In the genomic region with DNA sequence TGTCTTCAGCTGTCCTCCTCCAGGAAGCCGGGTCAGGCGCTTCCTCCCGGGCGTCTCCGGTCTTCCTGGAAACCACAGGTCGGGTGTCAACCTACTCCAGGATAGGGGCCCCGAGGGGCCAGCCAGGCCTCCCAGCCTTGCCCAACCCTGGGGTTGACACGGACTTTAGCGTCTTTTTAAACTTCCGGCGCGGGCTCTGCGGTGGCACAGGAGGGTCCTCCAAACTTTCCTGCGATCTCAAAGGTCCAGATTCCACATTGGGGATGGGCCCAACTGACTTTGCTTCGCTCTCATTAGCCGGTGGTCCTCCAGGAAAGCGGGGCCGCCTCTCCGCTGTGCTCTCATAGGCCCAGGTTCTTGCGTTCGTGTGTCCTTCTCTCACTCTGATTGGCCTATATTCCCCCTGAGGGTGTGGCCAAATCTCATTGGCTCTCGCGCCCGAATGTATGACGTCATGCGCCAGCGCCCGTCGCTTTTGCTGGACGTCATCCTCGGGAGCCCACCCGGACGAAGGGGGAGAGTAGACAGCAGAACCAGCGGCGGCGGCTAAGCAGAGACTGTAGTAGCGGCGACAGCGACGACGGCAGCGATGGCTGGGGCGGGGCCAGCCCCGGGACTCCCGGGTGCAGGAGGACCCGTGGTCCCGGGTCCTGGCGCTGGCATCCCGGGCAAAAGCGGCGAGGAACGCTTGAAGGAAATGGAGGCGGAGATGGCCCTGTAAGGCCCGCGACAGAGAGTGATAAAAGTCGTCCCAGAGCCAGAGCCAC, we compare ENCODE assay signal across 8 cellular contexts. TPM values are rescaled to one million over a fixed set of nuclear protein-coding genes. Genes with fewer than 3 reads are reported as not detected.
DNase-seq lines count a peak whose midpoint lies in the region; ATAC-seq, FAIRE-seq and TF ChIP-seq lines count a peak whose summit lies in the region.

A gene with protein sequence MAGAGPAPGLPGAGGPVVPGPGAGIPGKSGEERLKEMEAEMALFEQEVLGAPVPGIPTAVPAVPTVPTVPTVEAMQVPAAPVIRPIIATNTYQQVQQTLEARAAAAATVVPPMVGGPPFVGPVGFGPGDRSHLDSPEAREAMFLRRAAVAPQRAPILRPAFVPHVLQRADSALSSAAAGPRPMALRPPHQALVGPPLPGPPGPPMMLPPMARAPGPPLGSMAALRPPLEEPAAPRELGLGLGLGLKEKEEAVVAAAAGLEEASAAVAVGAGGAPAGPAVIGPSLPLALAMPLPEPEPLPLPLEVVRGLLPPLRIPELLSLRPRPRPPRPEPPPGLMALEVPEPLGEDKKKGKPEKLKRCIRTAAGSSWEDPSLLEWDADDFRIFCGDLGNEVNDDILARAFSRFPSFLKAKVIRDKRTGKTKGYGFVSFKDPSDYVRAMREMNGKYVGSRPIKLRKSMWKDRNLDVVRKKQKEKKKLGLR (plus strand): TSS at position 472 of the 767 bp plus-strand sequence. CDS start 118 bp downstream, at position 590.

- DNase-seq in AG20443 (ENCODE audit: low spot score), result peak; percentile 99
- DNase-seq in NCI-H510A (lab: John Stamatoyannopoulos, UW), result peak; percentile 98
- peak; percentile 97 for DNase-seq in activated CD4-positive, alpha-beta T cell treated with anti-CD3 and anti-CD28 coated beads for 1 hour
- DNase-seq in cerebellum (ENCODE audit: low spot score), result peak; percentile 99
- DNase-seq in keratinocyte (ENCODE audit: low read depth, low spot score), result peak; percentile 95
- DNase-seq in stimulated activated CD4-positive, alpha-beta T cell treated with anti-CD3 and anti-CD28 coated beads, Interleukin-15, amount 100 ng/mL, for 1 hour (ENCODE audit: low read depth in 1 of 2, low spot score in 1 of 2), result peak; percentile 92 to 94

- H3K79me2 ChIP-seq in keratinocyte (ENCODE audit: control insufficient read depth, insufficient read depth, low read length), result peaks cover 18% of the 10 kb centered on the region

- FAIRE-seq in keratinocyte (lab: Jason Lieb, UNC), result peak; percentile 99

- dilution Hi-C loops in keratinocyte (cut with MboI; ENCODE audit: extremely low pct_ligation_motif_present, low sequenced_read_pairs), result no loop called here

- no peaks in the 10 kb centered on the region for H3K9me3 ChIP-seq in keratinocyte (ENCODE audit: control insufficient read depth, low read depth, low read length)

- no peaks in the 10 kb centered on the region for H4K20me1 ChIP-seq in keratinocyte (ENCODE audit: control insufficient read depth, extremely low read depth, insufficient read depth, low read length)

- H2AFZ ChIP-seq in keratinocyte (ENCODE audit: control insufficient read depth, low read length), result peak within 1 kb of the TSS; percentile 82

- H3K9ac ChIP-seq in keratinocyte (ENCODE audit: control insufficient read depth, extremely low read depth, insufficient read depth, low read length), result peak within 1 kb of the TSS; percentile 96

- H3K4me1 ChIP-seq in keratinocyte (ENCODE audit: control insufficient read depth, extremely low read depth, insufficient read depth, low read length), result peaks cover 10% of the 10 kb centered on the region

- peak within 1 kb of the TSS; percentile 100 for H3K4me2 ChIP-seq in keratinocyte (ENCODE audit: control insufficient read depth, extremely low read depth, insufficient read depth, low read depth, low read length)

- TF ChIP-seq POLR2A in GM19099 (IDR thresholded peaks at IDR 0.05; ENCODE audit: extremely low read depth, insufficient read length, low read depth), result peak; percentile 61

- no peaks in the 10 kb centered on the region for H3K9me1 ChIP-seq in keratinocyte (ENCODE audit: control insufficient read depth, extremely low read depth, insufficient read depth, low read length)

- TF ChIP-seq CTCF in keratinocyte (optimal IDR thresholded peaks at IDR 0.05 in 1 of 3, IDR thresholded peaks at IDR 0.05 in 1 of 3, conservative IDR thresholded peaks at IDR 0.05 in 1 of 3; ENCODE audit: extremely low read depth in 1 of 3, insufficient read depth in 2 of 3, low read length in 3 of 3), result no peak

- peak; percentile 92 for ATAC-seq in HG03432 (IDR thresholded peaks at IDR 0.05; ENCODE audit: unreplicated experiment)

- no peaks in the 10 kb centered on the region for H3K27me3 ChIP-seq in keratinocyte (ENCODE audit: control insufficient read depth, extremely low read depth, insufficient read depth, low read length)

- peaks cover 22 to 23% of the 10 kb centered on the region in 2 experiments for H3K36me3 ChIP-seq in keratinocyte (ENCODE audit: control insufficient read depth in 2 of 2, extremely low read depth in 1 of 2, insufficient read depth in 2 of 2, low read length in 2 of 2)

- H3K27ac ChIP-seq in keratinocyte (ENCODE audit: control insufficient read depth, insufficient read depth, low read length), result peak within 1 kb of the TSS; percentile 86

- peak within 1 kb of the TSS; percentile 80 to 98 (median 92) for H3K4me3 ChIP-seq in keratinocyte (ENCODE audit: control insufficient read depth in 2 of 3, extremely low read depth in 1 of 3, insufficient read depth in 2 of 3, low read depth in 1 of 3, low read length in 3 of 3)

RNA-seq across cellular contexts. Expression of the gene that starts here (rescaled TPM):
- 9.6 TPM for total RNA-seq in cerebellum
- polyA plus RNA-seq in keratinocyte, result 29.8 to 40.8 TPM (median 30.4 TPM) in 3 replicates
- polyA plus RNA-seq in keratinocyte (2011; ENCODE audit: low read depth), result 65.2 TPM
- polyA plus RNA-seq in keratinocyte (2011; cell fraction: cytosol; rRNA removed), result 12.6 and 31.4 TPM in 2 replicates
- 31.2 and 33.9 TPM in 2 replicates for polyA plus RNA-seq in keratinocyte (2011; cell fraction: nucleus; rRNA removed)
- 42.3 and 64.9 TPM in 2 replicates for polyA plus RNA-seq in keratinocyte (2012; ENCODE audit: low replicate concordance)
- 12.3 to 24.7 TPM (median 17.7 TPM) in 3 replicates for polyA minus RNA-seq in keratinocyte
- 45.8 TPM for polyA minus RNA-seq in keratinocyte (2011; cell fraction: cytosol; rRNA and poly(A)+ RNA removed)
- 16.0 and 17.0 TPM in 2 replicates for polyA minus RNA-seq in keratinocyte (2011; cell fraction: nucleus; rRNA and poly(A)+ RNA removed)

Comparison
In these comparisons a context has a peak if more than half of its experiments do, and no peak if none do; other contexts are left out.
1. Peak in every context shown above with its lines: DNase-seq, ATAC-seq, H3K4me3 ChIP-seq and H3K27ac ChIP-seq.